In genomic region chr3:129418041-129418973, GRCh38 we compare ENCODE assay signal across 27 cellular contexts. TPM values are rescaled to one million over a fixed set of nuclear protein-coding genes. Genes with fewer than 3 reads are reported as not detected.
DNase-seq lines count a peak whose midpoint lies in the region; ATAC-seq, FAIRE-seq and TF ChIP-seq lines count a peak whose summit lies in the region.
"Had no signal": no experiment of that assay in that cellular context is flagged by ENCODE, and none has a peak within 500 bp of the region (broad histone marks: within the 10 kb centered on the region; RNA-seq: fewer than 3 reads in every experiment).

No MANE protein-coding gene starts in this region.

- no peak for TF ChIP-seq CTCF in AG04450 (IDR thresholded peaks at IDR 0.05; ENCODE audit: low read depth, low read length)
- TF ChIP-seq CTCF in parathyroid adenoma (IDR thresholded peaks at IDR 0.05): no peak

- H3K36me3 ChIP-seq in parathyroid adenoma (ENCODE audit: control insufficient read depth, insufficient read depth, low read length): no peaks in the 10 kb centered on the region
- H3K36me3 ChIP-seq: BLaER1 treated with 17β-estradiol and CSF1 and Interleukin-3, amounts not matched to agents 10 nM and 100 nM; gastroesophageal sphincter; thoracic aorta; uterus had no signal

- no peak for FAIRE-seq in GM12891 (lab: Jason Lieb, UNC)
- FAIRE-seq: bronchial epithelial cell, GM12892, RCC 7860 had no signal

- POLR2A ChIA-PET in AG04450 (lab: Yijun Ruan, JAX): interaction anchor here (0.8 kb wide), 1 partner anchor 22 kb away, joined by 3 read pairs; the partner anchor contains the start of genes IFT122 and MBD4

- no peaks in the 10 kb centered on the region for H3K79me2 ChIP-seq in parathyroid adenoma

- H3K4me2 ChIP-seq in parathyroid adenoma (ENCODE audit: low read length): no peak overlapping the region

- no peak for TF ChIP-seq POLR2A in GM12891 (IDR thresholded peaks at IDR 0.05; ENCODE audit: low read depth, low read length)

- H2AFZ ChIP-seq in parathyroid adenoma: no peak overlapping the region

- H3K4me3 ChIP-seq in AG04450 (ENCODE audit: low read depth, low read length): no peak overlapping the region
- H3K4me3 ChIP-seq in parathyroid adenoma (ENCODE audit: low read depth, low read length): no peak overlapping the region
- H3K4me3 ChIP-seq: BLaER1 treated with 17β-estradiol and CSF1 and Interleukin-3, amounts not matched to agents 10 nM and 100 nM; gastroesophageal sphincter; skin epidermis; thoracic aorta; uterus had no signal

- intact Hi-C loops in posterior vena cava (cut with DNase I): no loop called here

- H3K27ac ChIP-seq in AG04450 (ENCODE audit: low read depth, low read length) (peak overlapping the region; percentile 42), parathyroid adenoma (peak overlapping the region; percentile 26)
- H3K27ac ChIP-seq: BLaER1 treated with 17β-estradiol and CSF1 and Interleukin-3, amounts not matched to agents 10 nM and 100 nM; gastroesophageal sphincter; skin epidermis; thoracic aorta had no signal

- DNase-seq in AG04450 (ENCODE audit: low read depth, low spot score): no peak
- peak; percentile 36 for DNase-seq in HuH-7.5 (ENCODE audit: low spot score)
- DNase-seq in left lobe of liver (ENCODE audit: low spot score): no peak
- no peak for DNase-seq in SIG-M5 treated with dmso at 0.1 percent for 504 hours (lab: John Stamatoyannopoulos, UW; ENCODE audit: unreplicated experiment)
- no peak for DNase-seq in GM12891 (ENCODE audit: insufficient read length, low spot score)
- no peak for DNase-seq in posterior vena cava (ENCODE audit: low spot score)
- DNase-seq: activated CD4-positive, alpha-beta T cell treated with anti-CD3 and anti-CD28 coated beads for 4 hours; activated effector memory CD4-positive, alpha-beta T cell treated with Interleukin-2 at 50 U/mL for 16 hours; DMS153; H9; hypothalamus; Karpas-422; naive thymus-derived CD4-positive, alpha-beta T cell; NCI-H146; NCI-H226; occipital lobe; SIG-M5; T-helper 9 cell; uterus had no signal

- H3K27me3 ChIP-seq in AG04450 (ENCODE audit: control insufficient read depth, insufficient read depth, low read length) (no peaks in the 10 kb centered on the region), parathyroid adenoma (ENCODE audit: control insufficient read depth, insufficient read depth, low read length) (no peaks in the 10 kb centered on the region)
- H3K27me3 ChIP-seq: BLaER1 treated with 17β-estradiol and CSF1 and Interleukin-3, amounts not matched to agents 10 nM and 100 nM; gastroesophageal sphincter; uterus had no signal

- H3K9ac ChIP-seq in parathyroid adenoma: no peak overlapping the region
- H3K9ac ChIP-seq: BLaER1 treated with 17β-estradiol and CSF1 and Interleukin-3, amounts not matched to agents 10 nM and 100 nM had no signal

- peak; percentile 52 for ATAC-seq in left lobe of liver
- ATAC-seq: naive thymus-derived CD4-positive, alpha-beta T cell had no signal

- H3K9me3 ChIP-seq in AG04450 (ENCODE audit: control insufficient read depth, insufficient read depth, low read length) (peaks cover 6% of the 10 kb centered on the region), parathyroid adenoma (ENCODE audit: control insufficient read depth, low read length) (no peaks in the 10 kb centered on the region)
- H3K9me3 ChIP-seq: gastroesophageal sphincter, thoracic aorta, uterus had no signal

- CTCF ChIA-PET in AG04450 (lab: Charles Lee): no interaction called here

- peaks cover 15% of the 10 kb centered on the region for H3K4me1 ChIP-seq in parathyroid adenoma
- H3K4me1 ChIP-seq: uterus had no signal

TF ChIP-seq in GM12891, 5 proteins besides CTCF, POLR2A, EP300 and RAD21:
- no peak for TF ChIP-seq SPI1 (IDR thresholded peaks at IDR 0.05; ENCODE audit: low read depth, low read length)
- no peak for TF ChIP-seq TAF1 (IDR thresholded peaks at IDR 0.05; ENCODE audit: low read depth, low read length)
- TF ChIP-seq POU2F2 (IDR thresholded peaks at IDR 0.05; ENCODE audit: low read depth, low read length): no peak
- no peak for TF ChIP-seq PAX5 (IDR thresholded peaks at IDR 0.05; ENCODE audit: insufficient read depth, low read length, severe bottlenecking)
- no peak for TF ChIP-seq POLR2AphosphoS5 (IDR thresholded peaks at IDR 0.05; ENCODE audit: low read depth, low read length)
TF ChIP-seq in GM12891: peak in this region for 0.

RNA-seq across cellular contexts. Expression of gene EFCAB12, which starts 10.1 kb away (rescaled TPM):
- 0.07 and 0.19 TPM in 2 replicates for polyA plus RNA-seq in AG04450 (2011; rRNA removed)
- polyA minus RNA-seq in AG04450 (2011; rRNA and poly(A)+ RNA removed): 0.18 and 0.22 TPM in 2 replicates
- total RNA-seq in left lobe of liver (0.40 TPM), posterior vena cava (under 1 TPM; 0.05 to 0.14 TPM)
- 0.13 TPM for polyA plus RNA-seq in GM12891 (2012; ENCODE audit: low read depth, missing spikeins)
- total RNA-seq: bronchial epithelial cell had no signal

RNA-seq across cellular contexts. Expression of gene MBD4, which starts 21.4 kb away (rescaled TPM):
- polyA plus RNA-seq in AG04450 (2011; rRNA removed): 26.2 and 35.6 TPM in 2 replicates
- polyA minus RNA-seq in AG04450 (2011; rRNA and poly(A)+ RNA removed): 8.1 and 17.2 TPM in 2 replicates
- total RNA-seq in left lobe of liver (16.5 TPM), posterior vena cava (10 to 100 TPM; 23.1 to 24.9 TPM)
- polyA plus RNA-seq in GM12891 (2012; ENCODE audit: low read depth, missing spikeins): 26.5 TPM

RNA-seq across cellular contexts. Expression of gene IFT122, which starts 21.7 kb away (rescaled TPM):
- polyA plus RNA-seq in AG04450 (2011; rRNA removed): 14.0 and 14.3 TPM in 2 replicates
- 31.4 and 48.7 TPM in 2 replicates for polyA minus RNA-seq in AG04450 (2011; rRNA and poly(A)+ RNA removed)
- total RNA-seq in left lobe of liver (11.0 TPM), posterior vena cava (10 to 100 TPM; 22.0 to 22.5 TPM)
- 9.0 TPM for polyA plus RNA-seq in GM12891 (2012; ENCODE audit: low read depth, missing spikeins)
